Comparison of ENCODE assay signal across 13 cellular contexts in genomic region chr10:3869036-3869435, GRCh38.
DNase-seq lines count a peak whose midpoint lies in the region; ATAC-seq and TF ChIP-seq lines count a peak whose summit lies in the region.
"Had no signal": no experiment of that assay in that cellular context is flagged by ENCODE, and none has a peak within 500 bp of the region (broad histone marks: within the 10 kb centered on the region; RNA-seq: fewer than 3 reads in every experiment).

No MANE protein-coding gene starts in this region.

- no peak overlapping the region for H3K27ac ChIP-seq in IMR-90 (ENCODE audit: insufficient read depth, low read length)
- H3K27ac ChIP-seq: VCaP had no signal

- no peak overlapping the region for H3K9ac ChIP-seq in IMR-90 (ENCODE audit: low read depth, low read length)

- TF ChIP-seq RAD21 in IMR-90 (IDR thresholded peaks at IDR 0.05; ENCODE audit: low read length) = no peak

- 0 out of 2 replicates have a peak overlapping the region, but pooled peaks have one; percentile 0 for H3K4ac ChIP-seq in IMR-90 (ENCODE audit: low read depth, low read length)

- no peak overlapping the region for H2AK9ac ChIP-seq in IMR-90 (replicated peaks; ENCODE audit: low read depth, low read length, poor library complexity)

- H2BK15ac ChIP-seq in IMR-90 (ENCODE audit: low read depth, low read length) = 0 out of 3 replicates have a peak overlapping the region, but pooled peaks have one; percentile 5

- no peaks in the 10 kb centered on the region for H3K36me3 ChIP-seq in IMR-90 (ENCODE audit: control insufficient read depth, insufficient read depth, low read length)

- no peak overlapping the region for H2BK5ac ChIP-seq in IMR-90 (ENCODE audit: low read depth, low read length, poor library complexity, severe bottlenecking)

- in situ Hi-C loops in IMR-90 (cut with MboI; ENCODE audit: low sequenced_read_pairs) = no loop called here

- intact Hi-C loops in IMR-90 (cut with micrococcal nuclease) = no loop called here

- H3K56ac ChIP-seq in IMR-90 (ENCODE audit: extremely low read depth, insufficient read depth, low read length) = no peak overlapping the region

- no peaks in the 10 kb centered on the region for H3K4me1 ChIP-seq in IMR-90 (ENCODE audit: control insufficient read depth, insufficient read depth, low read length)

- no peaks in the 10 kb centered on the region for H4K20me1 ChIP-seq in IMR-90 (ENCODE audit: insufficient read depth, low read length)

- H4K8ac ChIP-seq in IMR-90 (ENCODE audit: low read depth in 2 of 2, low read length in 2 of 2) = no peak overlapping the region

- no peaks in the 10 kb centered on the region for H3K9me3 ChIP-seq in IMR-90 (ENCODE audit: control insufficient read depth, insufficient read depth, low read length)

- ATAC-seq in GM18909 (IDR thresholded peaks at IDR 0.05; ENCODE audit: poor library complexity, unreplicated experiment) (peak; percentile 28), IMR-90 (ENCODE audit: low read depth) (no peak), left lobe of liver (peak; percentile 71)
- no peak for ATAC-seq in activated CD4-positive, CD25-positive, alpha-beta regulatory T cell treated with anti-CD3 and anti-CD28 coated beads, Interleukin-2, amount 50 U/mL, for 24 hours

- DNase-seq in CD1c-positive myeloid dendritic cell (ENCODE audit: extremely low spot score) (peak; percentile 80), IMR-90 (no peak), left lobe of liver (ENCODE audit: low spot score) (no peak), endothelial cell (ENCODE audit: low spot score) (no peak), GOT3 (lab: John Stamatoyannopoulos, UW) (no peak), NCI-H69 (lab: John Stamatoyannopoulos, UW) (no peak)
- DNase-seq: H9, naive B cell, NCI-H510A had no signal

- H2AK5ac ChIP-seq in IMR-90 (ENCODE audit: low read depth, low read length) = no peak overlapping the region

- H3K4me1 Mint-ChIP-seq in endothelial cell (ENCODE audit: unreplicated experiment) = no peaks in the 10 kb centered on the region

- no peak overlapping the region for H3K18ac ChIP-seq in IMR-90 (ENCODE audit: low read depth, low read length)

- H3K27ac Mint-ChIP-seq in endothelial cell (ENCODE audit: unreplicated experiment) = no peak overlapping the region
- H3K27ac Mint-ChIP-seq: H9 had no signal

- no peak overlapping the region for H3K14ac ChIP-seq in IMR-90 (replicated peaks; ENCODE audit: low read depth, low read length)

- H2AFZ ChIP-seq in IMR-90 (replicated peaks; ENCODE audit: low read length, poor library complexity) = no peak overlapping the region

- no peaks in the 10 kb centered on the region for H3K27me3 Mint-ChIP-seq in endothelial cell (ENCODE audit: unreplicated experiment)

- dilution Hi-C loops in IMR-90 (cut with HindIII; ENCODE audit: low sequenced_read_pairs, unreplicated experiment) = no loop called here

- CTCF ChIA-PET in IMR-90 (lab: Yijun Ruan, JAX) = no interaction called here

- TF ChIP-seq CTCF in IMR-90 (conservative IDR thresholded peaks at IDR 0.05; ENCODE audit: low read depth, low read length) (no peak), endothelial cell (IDR thresholded peaks at IDR 0.05; ENCODE audit: unreplicated experiment) (no peak)

- no peaks in the 10 kb centered on the region for H3K9me1 ChIP-seq in IMR-90 (ENCODE audit: insufficient read depth, low read length)

- no peak overlapping the region for H2BK120ac ChIP-seq in IMR-90 (ENCODE audit: low read depth, low read length)

- POLR2A ChIA-PET in IMR-90 (lab: Charles Lee; ENCODE audit: unreplicated experiment) = no interaction called here

- no peaks in the 10 kb centered on the region for H3K36me3 Mint-ChIP-seq in endothelial cell (ENCODE audit: low read depth, unreplicated experiment)
- H3K36me3 Mint-ChIP-seq: naive B cell had no signal

- H3K23ac ChIP-seq in IMR-90 (ENCODE audit: low read depth, low read length) = no peak overlapping the region

- no peak overlapping the region for H4K5ac ChIP-seq in IMR-90 (ENCODE audit: low read depth, low read length)

- no peak overlapping the region for H3K4me2 ChIP-seq in IMR-90 (ENCODE audit: low read depth, low read length)

- no TSS peak for BruUV-seq in IMR-90 (replicated peaks; lab: Mats Ljungman, UMichigan)

- no peak overlapping the region; the same call in 1 of the 2 replicates for H2BK20ac ChIP-seq in IMR-90 (ENCODE audit: low read depth, low read length)

- TF ChIP-seq POLR2A in IMR-90 (IDR thresholded peaks at IDR 0.05; ENCODE audit: low read depth, low read length) = no peak

- H3K79me1 ChIP-seq in IMR-90 (ENCODE audit: low read depth in 1 of 2, low read length in 2 of 2) = no peaks in the 10 kb centered on the region

- H3K27me3 ChIP-seq in IMR-90 (ENCODE audit: control insufficient read depth, insufficient read depth, low read length) = no peaks in the 10 kb centered on the region

- no peak overlapping the region for H3K4me3 ChIP-seq in IMR-90 (ENCODE audit: insufficient read depth, low read depth, low read length)
- H3K4me3 ChIP-seq: skin epidermis had no signal

- H3K4me3 Mint-ChIP-seq in endothelial cell (ENCODE audit: unreplicated experiment) = no peak overlapping the region
- H3K4me3 Mint-ChIP-seq: H9 had no signal

- no peaks in the 10 kb centered on the region for H3K9me3 Mint-ChIP-seq in endothelial cell (ENCODE audit: unreplicated experiment)
- H3K9me3 Mint-ChIP-seq: H9, naive B cell had no signal

- H4K91ac ChIP-seq in IMR-90 (ENCODE audit: insufficient read depth, low read depth, low read length) = no peak overlapping the region

TF ChIP-seq in IMR-90, 13 proteins besides CTCF, POLR2A, EP300 and RAD21:
- TF ChIP-seq CHD1 (IDR thresholded peaks at IDR 0.05; ENCODE audit: low read depth, low read length) (no peak), RCOR1 (IDR thresholded peaks at IDR 0.05; ENCODE audit: insufficient replicate concordance, low read length) (no peak), CEBPB (IDR thresholded peaks at IDR 0.05; ENCODE audit: low read depth, low read length) (no peak), MAZ (IDR thresholded peaks at IDR 0.05; ENCODE audit: borderline replicate concordance, low read depth, low read length) (no peak), BHLHE40 (IDR thresholded peaks at IDR 0.05; ENCODE audit: low read depth, low read length) (no peak), SMC3 (IDR thresholded peaks at IDR 0.05; ENCODE audit: low read depth, low read length) (no peak), MXI1 (IDR thresholded peaks at IDR 0.05; ENCODE audit: borderline replicate concordance, low read depth, low read length) (no peak)

Comparison
In these comparisons a context has a peak if more than half of its experiments do, and no peak if none do; other contexts are left out.
1. ATAC-seq: peak in GM18909 (single experiment) and left lobe of liver (single experiment); none in IMR-90 (single experiment) and activated CD4-positive, CD25-positive, alpha-beta regulatory T cell treated with anti-CD3 and anti-CD28 coated beads, Interleukin-2, amount 50 U/mL, for 24 hours (0 of 2).